8 cellular contexts compared by ENCODE assay signal in the genomic region with DNA sequence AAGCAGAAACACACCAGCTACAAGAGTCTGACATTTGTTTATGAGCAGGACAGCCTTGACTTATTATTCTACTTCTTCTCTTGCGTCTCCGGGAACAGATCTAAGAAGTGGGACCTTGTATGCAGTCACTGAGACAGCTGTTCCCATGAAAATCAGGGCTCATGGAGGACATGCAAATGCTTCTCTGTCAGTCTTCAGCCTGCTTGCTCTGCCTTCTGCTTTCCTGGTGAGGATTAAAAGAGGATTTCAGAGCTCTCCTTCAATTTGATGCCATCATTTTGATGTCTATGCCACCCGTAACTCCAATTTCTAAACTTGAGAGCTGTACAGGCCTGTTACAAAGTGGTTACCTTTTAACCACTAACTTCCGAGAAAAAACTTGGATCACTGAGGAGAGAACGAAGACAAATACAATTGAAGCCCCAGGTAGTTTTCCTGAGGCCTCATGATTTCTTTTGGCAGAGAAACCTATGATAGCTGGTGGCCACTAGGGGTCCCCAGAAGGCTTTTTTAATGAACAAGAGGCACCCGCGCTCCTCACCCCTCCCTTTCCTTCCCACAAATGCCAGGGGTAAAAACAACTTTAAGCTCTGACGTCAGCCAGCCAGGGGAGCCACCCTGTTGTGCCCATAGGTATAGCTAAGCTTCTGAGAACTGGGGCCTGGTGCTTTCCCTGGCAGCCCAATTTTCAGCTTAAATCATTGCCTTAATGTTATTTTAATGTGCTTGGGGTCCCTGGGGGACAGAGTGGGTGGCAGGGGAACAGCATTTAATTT.
DNase-seq lines count a peak whose midpoint lies in the region; ATAC-seq, FAIRE-seq and TF ChIP-seq lines count a peak whose summit lies in the region.

No MANE protein-coding gene starts in this region.

- 29% methylated on average over 7 of the region's 8 CpGs for WGBS in HepG2 (ENCODE audit: low lambda C conversion rate)

- intact Hi-C loops in HepG2 (cut with micrococcal nuclease; ENCODE audit: unreplicated experiment) = no loop called here

- CTCF ChIA-PET in HepG2 (lab: Yijun Ruan, JAX; ENCODE audit: low intra/inter-chr PET ratio, low total read pairs) = no interaction called here

- no peak for TF ChIP-seq POLR2A in HepG2 (IDR thresholded peaks at IDR 0.05; ENCODE audit: insufficient read depth in 1 of 2, low read depth in 2 of 2, low read length in 2 of 2)

- in situ Hi-C loops in HepG2 (cut with HindIII; ENCODE audit: extremely low pct_ligation_motif_present, low pct_unique_long_range_greater_than_20kb) = no loop called here

- no TSS peak for BruUV-seq in HepG2 (replicated peaks; lab: Mats Ljungman, UMichigan)

- peak overlapping the region in 6 of 11 experiments; percentile 10 to 62 (median 30); a peak in 7 of 22 replicates for H3K9ac ChIP-seq in BLaER1 treated with 17β-estradiol and CSF1 and Interleukin-3, amounts not matched to agents 10 nM and 100 nM
- H3K9ac ChIP-seq in HepG2 (ENCODE audit: insufficient read depth, low read depth, low read length) = no peak overlapping the region

- H3K4me1 ChIP-seq in BLaER1 treated with 17β-estradiol and CSF1 and Interleukin-3, amounts not matched to agents 10 nM and 100 nM = peaks cover 14 to 44% (median 26%) of the 10 kb centered on the region in 10 experiments
- peaks cover 15% of the 10 kb centered on the region for H3K4me1 ChIP-seq in HepG2 (ENCODE audit: insufficient read depth, low read length)

- H3K4me3 ChIP-seq in BLaER1 treated with 17β-estradiol and CSF1 and Interleukin-3, amounts not matched to agents 10 nM and 100 nM = no peak overlapping the region
- no peak overlapping the region for H3K4me3 ChIP-seq in HepG2 (replicated peaks in 1 of 3; ENCODE audit: insufficient read depth in 1 of 3, low read depth in 2 of 3, low read length in 3 of 3)

- no peaks in the 10 kb centered on the region for H3K79me2 ChIP-seq in HepG2 (ENCODE audit: insufficient read depth, low read length)

- TF ChIP-seq EP300 in HepG2 (IDR thresholded peaks at IDR 0.05; ENCODE audit: low read depth in 2 of 2, low read length in 2 of 2) = no peak
- no peak for TF ChIP-seq EP300 in HepG2 (CRISPR knock-in tag; IDR thresholded peaks at IDR 0.05; ENCODE audit: borderline replicate concordance)

- H4K20me1 ChIP-seq in BLaER1 treated with 17β-estradiol and CSF1 and Interleukin-3, amounts not matched to agents 10 nM and 100 nM = no peaks in the 10 kb centered on the region
- H4K20me1 ChIP-seq in HepG2 (ENCODE audit: insufficient read depth, low read length) = no peaks in the 10 kb centered on the region

- no peak for TF ChIP-seq RAD21 in HepG2 (CRISPR knock-in tag; IDR thresholded peaks at IDR 0.05)

- peak; percentile 84 for DNase-seq in NCI-H510A treated with DMSO at 0.1 percent for 48 hours (lab: John Stamatoyannopoulos, UW)
- DNase-seq in activated CD4-positive, alpha-beta T cell treated with anti-CD3 and anti-CD28 coated beads for 48 hours = peak; percentile 91
- DNase-seq in HepG2 (ENCODE audit: low spot score) = peak; percentile 65
- DNase-seq in stimulated activated CD4-positive, alpha-beta T cell treated with anti-CD3 and anti-CD28 coated beads, Interleukin-4, amount 100 ng/mL, for 48 hours (ENCODE audit: low read depth in 2 of 2) = peak; percentile 65 to 78

- no peaks in the 10 kb centered on the region for H3K36me3 ChIP-seq in BLaER1 treated with 17β-estradiol and CSF1 and Interleukin-3, amounts not matched to agents 10 nM and 100 nM
- no peaks in the 10 kb centered on the region for H3K36me3 ChIP-seq in HepG2 (replicated peaks in 1 of 2; ENCODE audit: control insufficient read depth in 1 of 2, insufficient read depth in 2 of 2, low read length in 2 of 2)

- FAIRE-seq in HepG2 (lab: Jason Lieb, UNC) = peak; percentile 36

- peak overlapping the region in 7 of 11 experiments; percentile 9 to 59 (median 39); a peak in 10 of 22 replicates for H3K27ac ChIP-seq in BLaER1 treated with 17β-estradiol and CSF1 and Interleukin-3, amounts not matched to agents 10 nM and 100 nM
- H3K27ac ChIP-seq in cingulate gyrus (ENCODE audit: low read depth, low read length) (peak overlapping the region; percentile 23), HepG2 (ENCODE audit: extremely low read length, insufficient read depth, low read length) (no peak overlapping the region)

- TF ChIP-seq CTCF in HepG2 (CRISPR knock-in tag; IDR thresholded peaks at IDR 0.05) = peak; percentile 70

- peak overlapping the region; percentile 25 to 67 (median 57) for H3K4me2 ChIP-seq in BLaER1 treated with 17β-estradiol and CSF1 and Interleukin-3, amounts not matched to agents 10 nM and 100 nM
- H3K4me2 ChIP-seq in HepG2 (ENCODE audit: low read depth, low read length) = 0 out of 2 replicates have a peak overlapping the region, but pooled peaks have one; percentile 29

- peak overlapping the region; percentile 30 for H2AFZ ChIP-seq in HepG2 (ENCODE audit: low read length)

- peak; percentile 70 for ATAC-seq in GM19351 (IDR thresholded peaks at IDR 0.05; ENCODE audit: unreplicated experiment)
- ATAC-seq in HG03457 (IDR thresholded peaks at IDR 0.05; ENCODE audit: unreplicated experiment) = peak; percentile 92
- ATAC-seq in HepG2 = peak; percentile 77

- no peaks in the 10 kb centered on the region for H3K9me3 ChIP-seq in BLaER1 treated with 17β-estradiol and CSF1 and Interleukin-3, amounts not matched to agents 10 nM and 100 nM (replicated peaks in 1 of 11)
- H3K9me3 ChIP-seq in HepG2 (ENCODE audit: low read length) = no peaks in the 10 kb centered on the region

- H3K27me3 ChIP-seq in BLaER1 treated with 17β-estradiol and CSF1 and Interleukin-3, amounts not matched to agents 10 nM and 100 nM = no peaks in the 10 kb centered on the region
- H3K27me3 ChIP-seq in HepG2 (ENCODE audit: control insufficient read depth in 1 of 2, insufficient read depth in 2 of 2, low read length in 2 of 2) = no peaks in the 10 kb centered on the region; a peak in 1 of 5 replicates

- POLR2A ChIA-PET in HepG2 (lab: Yijun Ruan, JAX) = no interaction called here

TF ChIP-seq in HepG2, 621 proteins besides CTCF, POLR2A, EP300 and RAD21:
- TF ChIP-seq MAZ (IDR thresholded peaks at IDR 0.05; ENCODE audit: borderline replicate concordance, low read depth, low read length) = peak; percentile 32; the same call in 1 of the 2 replicates
- TF ChIP-seq MAZ (CRISPR knock-in tag; IDR thresholded peaks at IDR 0.05; ENCODE audit: low read depth) = no peak
- TF ChIP-seq, protein P1, sequence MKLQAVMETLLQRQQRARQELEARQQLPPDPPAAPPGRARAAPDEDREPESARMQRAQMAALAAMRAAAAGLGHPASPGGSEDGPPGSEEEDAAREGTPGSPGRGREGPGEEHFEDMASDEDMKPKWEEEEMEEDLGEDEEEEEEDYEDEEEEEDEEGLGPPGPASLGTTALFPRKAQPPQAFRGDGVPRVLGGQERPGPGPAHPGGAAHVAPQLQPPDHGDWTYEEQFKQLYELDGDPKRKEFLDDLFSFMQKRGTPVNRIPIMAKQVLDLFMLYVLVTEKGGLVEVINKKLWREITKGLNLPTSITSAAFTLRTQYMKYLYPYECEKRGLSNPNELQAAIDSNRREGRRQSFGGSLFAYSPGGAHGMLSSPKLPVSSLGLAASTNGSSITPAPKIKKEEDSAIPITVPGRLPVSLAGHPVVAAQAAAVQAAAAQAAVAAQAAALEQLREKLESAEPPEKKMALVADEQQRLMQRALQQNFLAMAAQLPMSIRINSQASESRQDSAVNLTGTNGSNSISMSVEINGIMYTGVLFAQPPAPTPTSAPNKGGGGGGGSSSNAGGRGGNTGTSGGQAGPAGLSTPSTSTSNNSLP (IDR thresholded peaks at IDR 0.05; ENCODE audit: low read depth, low read length) = peak; percentile 11; the same call in 1 of the 2 replicates
- peak; percentile 65; the same call in 1 of the 2 replicates for TF ChIP-seq CREB1 (IDR thresholded peaks at IDR 0.05)
- TF ChIP-seq CREB1 (CRISPR knock-in tag; IDR thresholded peaks at IDR 0.05) = peak; percentile 61
- TF ChIP-seq, protein P2, sequence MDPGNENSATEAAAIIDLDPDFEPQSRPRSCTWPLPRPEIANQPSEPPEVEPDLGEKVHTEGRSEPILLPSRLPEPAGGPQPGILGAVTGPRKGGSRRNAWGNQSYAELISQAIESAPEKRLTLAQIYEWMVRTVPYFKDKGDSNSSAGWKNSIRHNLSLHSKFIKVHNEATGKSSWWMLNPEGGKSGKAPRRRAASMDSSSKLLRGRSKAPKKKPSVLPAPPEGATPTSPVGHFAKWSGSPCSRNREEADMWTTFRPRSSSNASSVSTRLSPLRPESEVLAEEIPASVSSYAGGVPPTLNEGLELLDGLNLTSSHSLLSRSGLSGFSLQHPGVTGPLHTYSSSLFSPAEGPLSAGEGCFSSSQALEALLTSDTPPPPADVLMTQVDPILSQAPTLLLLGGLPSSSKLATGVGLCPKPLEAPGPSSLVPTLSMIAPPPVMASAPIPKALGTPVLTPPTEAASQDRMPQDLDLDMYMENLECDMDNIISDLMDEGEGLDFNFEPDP (CRISPR knock-in tag; conservative IDR thresholded peaks at IDR 0.05) = no peak
- peak; percentile 46 for TF ChIP-seq STAG1 (CRISPR knock-in tag; IDR thresholded peaks at IDR 0.05)
- no peak for TF ChIP-seq NBN (conservative IDR thresholded peaks at IDR 0.05)
- no peak for TF ChIP-seq THAP7 (CRISPR knock-in tag; IDR thresholded peaks at IDR 0.05)
- TF ChIP-seq CREM (IDR thresholded peaks at IDR 0.05) = peak; percentile 30; the same call in 1 of the 2 replicates
- no peak for TF ChIP-seq CREM (CRISPR knock-in tag; IDR thresholded peaks at IDR 0.05)
- no peak for TF ChIP-seq TARDBP (CRISPR knock-in tag; IDR thresholded peaks at IDR 0.05)
- TF ChIP-seq BHLHE40 (IDR thresholded peaks at IDR 0.05; ENCODE audit: low read length) = no peak
- 0 out of 2 replicates have a peak, but pooled peaks have one; percentile 35 for TF ChIP-seq ZNF501 (CRISPR knock-in tag; IDR thresholded peaks at IDR 0.05)
- TF ChIP-seq SMYD3 (CRISPR knock-in tag; IDR thresholded peaks at IDR 0.05) = no peak
- no peak for TF ChIP-seq KDM5B (CRISPR knock-in tag; IDR thresholded peaks at IDR 0.05; ENCODE audit: borderline replicate concordance)
- TF ChIP-seq SMC3 (IDR thresholded peaks at IDR 0.05; ENCODE audit: low read length) = peak; percentile 30; the same call in 1 of the 2 replicates
